In the genomic region with DNA sequence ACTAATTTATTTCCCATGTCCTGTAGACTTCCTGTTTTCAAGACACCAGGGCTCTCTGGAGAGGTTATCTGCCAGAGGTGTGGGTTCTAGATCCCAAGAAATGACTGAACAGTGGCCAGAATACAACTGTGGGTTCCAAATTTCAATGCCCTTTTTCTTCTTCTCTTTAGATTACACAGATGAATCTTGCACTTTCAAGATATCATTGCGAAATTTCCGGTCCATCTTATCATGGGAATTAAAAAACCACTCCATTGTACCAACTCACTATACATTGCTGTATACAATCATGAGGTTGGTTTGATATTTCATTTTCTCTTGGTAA, we compare ENCODE assay signal across 15 cellular contexts. TPM values are rescaled to one million over a fixed set of nuclear protein-coding genes. Genes with fewer than 3 reads are reported as not detected.
DNase-seq lines count a peak whose midpoint lies in the region; ATAC-seq and TF ChIP-seq lines count a peak whose summit lies in the region.
"Had no signal": no experiment of that assay in that cellular context is flagged by ENCODE, and none has a peak within 500 bp of the region (broad histone marks: within the 10 kb centered on the region; RNA-seq: fewer than 3 reads in every experiment).

No MANE protein-coding gene starts in this region.

- 0 out of 2 replicates have a peak, but pooled peaks cover 4% of the 10 kb centered on the region for H3K9me1 ChIP-seq in IMR-90 (ENCODE audit: insufficient read depth, low read length)

- H3K56ac ChIP-seq in IMR-90 (ENCODE audit: extremely low read depth, insufficient read depth, low read length), result no peak overlapping the region

- TF ChIP-seq CTCF in IMR-90 (conservative IDR thresholded peaks at IDR 0.05; ENCODE audit: low read depth, low read length) (no peak), activated B cell treated with CpG ODN at 0.5 μM for 24 hours (IDR thresholded peaks at IDR 0.05) (no peak)

- DNase-seq in IMR-90, result no peak
- DNase-seq in activated B cell treated with CpG ODN at 0.5 μM for 24 hours, result no peak
- DNase-seq in naive B cell, result no peak
- DNase-seq in cerebellum (ENCODE audit: low spot score), result no peak
- DNase-seq in NCI-H82 treated with DMSO at 0.1 percent for 48 hours (lab: John Stamatoyannopoulos, UW; ENCODE audit: unreplicated experiment), result no peak
- DNase-seq: H7; NCI-H1436 treated with DMSO at 0.1 percent for 48 hours; NCI-H524; retina; stimulated activated CD4-positive, alpha-beta T cell treated with anti-CD3 and anti-CD28 coated beads, Interleukin-4, amount 100 ng/mL, for 4 hours; stomach had no signal

- H3K23ac ChIP-seq in IMR-90 (ENCODE audit: low read depth, low read length), result no peak overlapping the region

- peak overlapping the region; percentile 5 to 76 (median 64); a peak in 21 of 22 replicates for H3K9ac ChIP-seq in BLaER1 treated with 17β-estradiol and CSF1 and Interleukin-3, amounts not matched to agents 10 nM and 100 nM
- H3K9ac ChIP-seq in IMR-90 (ENCODE audit: low read depth, low read length), result no peak overlapping the region

- H3K27ac Mint-ChIP-seq in activated B cell treated with CpG ODN at 0.5 μM for 24 hours (peak overlapping the region; percentile 7), naive B cell (peak overlapping the region in 5 of 6 donors; percentile 9 to 88 (median 75))

- peaks cover 23% of the 10 kb centered on the region for H3K4me1 Mint-ChIP-seq in activated B cell treated with CpG ODN at 0.5 μM for 24 hours
- peaks cover 33 to 40% (median 37%) of the 10 kb centered on the region in 3 donors for H3K4me1 Mint-ChIP-seq in naive B cell

- no peak overlapping the region for H3K18ac ChIP-seq in IMR-90 (ENCODE audit: low read depth, low read length)

- dilution Hi-C loops in IMR-90 (cut with HindIII; ENCODE audit: low sequenced_read_pairs, unreplicated experiment), result no loop called here

- no peaks in the 10 kb centered on the region for H3K27me3 ChIP-seq in BLaER1 treated with 17β-estradiol and CSF1 and Interleukin-3, amounts not matched to agents 10 nM and 100 nM
- H3K27me3 ChIP-seq in IMR-90 (ENCODE audit: control insufficient read depth, insufficient read depth, low read length), result no peaks in the 10 kb centered on the region
- H3K27me3 ChIP-seq: stomach had no signal

- peak overlapping the region; percentile 19 for H2AK9ac ChIP-seq in IMR-90 (replicated peaks; ENCODE audit: low read depth, low read length, poor library complexity)

- H3K36me3 Mint-ChIP-seq in activated B cell treated with CpG ODN at 0.5 μM for 24 hours (ENCODE audit: low read depth) (peaks cover 72% of the 10 kb centered on the region), naive B cell (peaks cover 39 to 57% of the 10 kb centered on the region in 2 donors)

- no peak overlapping the region for H2BK15ac ChIP-seq in IMR-90 (ENCODE audit: low read depth, low read length)

- H2BK5ac ChIP-seq in IMR-90 (ENCODE audit: low read depth, low read length, poor library complexity, severe bottlenecking), result no peak overlapping the region

- no peak overlapping the region for H3K4ac ChIP-seq in IMR-90 (ENCODE audit: low read depth, low read length)

- H3K36me3 ChIP-seq in BLaER1 treated with 17β-estradiol and CSF1 and Interleukin-3, amounts not matched to agents 10 nM and 100 nM, result peaks cover 70 to 100% (median 89%) of the 10 kb centered on the region in 11 experiments
- peaks cover 34% of the 10 kb centered on the region for H3K36me3 ChIP-seq in IMR-90 (ENCODE audit: control insufficient read depth, insufficient read depth, low read length)

- BruUV-seq in IMR-90 (replicated peaks; lab: Mats Ljungman, UMichigan), result no TSS peak

- H4K20me1 ChIP-seq in BLaER1 treated with 17β-estradiol and CSF1 and Interleukin-3, amounts not matched to agents 10 nM and 100 nM, result peaks cover 0 to 40% (median 0%) of the 10 kb centered on the region in 11 experiments; a peak in 2 of 22 replicates
- H4K20me1 ChIP-seq in IMR-90 (ENCODE audit: insufficient read depth, low read length), result no peaks in the 10 kb centered on the region

- TF ChIP-seq RAD21 in IMR-90 (IDR thresholded peaks at IDR 0.05; ENCODE audit: low read length), result no peak

- intact Hi-C loops in IMR-90 (cut with micrococcal nuclease), result no loop called here
- intact Hi-C loops in activated B cell treated with CpG ODN at 0.5 μM for 24 hours (cut with micrococcal nuclease), result no loop called here

- H2AFZ ChIP-seq in IMR-90 (replicated peaks; ENCODE audit: low read length, poor library complexity), result no peak overlapping the region

- in situ Hi-C loops in IMR-90 (cut with MboI; ENCODE audit: low sequenced_read_pairs), result no loop called here

- no CpG with 5 or more reads among the region's 2 CpGs for WGBS in IMR-90 (ENCODE audit: extremely low coverage in 2 of 2, insufficient read length in 1 of 2), 2 experiments

- H3K4me3 ChIP-seq in BLaER1 treated with 17β-estradiol and CSF1 and Interleukin-3, amounts not matched to agents 10 nM and 100 nM, result peak overlapping the region in 6 of 10 experiments; percentile 8 to 45 (median 36); a peak in 7 of 20 replicates
- no peak overlapping the region for H3K4me3 ChIP-seq in IMR-90 (ENCODE audit: insufficient read depth, low read depth, low read length)
- H3K4me3 ChIP-seq: stomach had no signal

- H3K9me3 Mint-ChIP-seq in activated B cell treated with CpG ODN at 0.5 μM for 24 hours (no peaks in the 10 kb centered on the region), naive B cell (no peaks in the 10 kb centered on the region)

- peak overlapping the region; percentile 57 to 93 (median 84); a peak in 21 of 22 replicates for H3K27ac ChIP-seq in BLaER1 treated with 17β-estradiol and CSF1 and Interleukin-3, amounts not matched to agents 10 nM and 100 nM
- no peak overlapping the region for H3K27ac ChIP-seq in IMR-90 (ENCODE audit: insufficient read depth, low read length)
- H3K27ac ChIP-seq: C4-2B, stomach had no signal

- peaks cover 59 to 89% (median 82%) of the 10 kb centered on the region in 10 experiments for H3K4me1 ChIP-seq in BLaER1 treated with 17β-estradiol and CSF1 and Interleukin-3, amounts not matched to agents 10 nM and 100 nM
- H3K4me1 ChIP-seq in IMR-90 (ENCODE audit: control insufficient read depth, insufficient read depth, low read length), result no peaks in the 10 kb centered on the region

- H2AK5ac ChIP-seq in IMR-90 (ENCODE audit: low read depth, low read length), result no peak overlapping the region

- H3K9me3 ChIP-seq in BLaER1 treated with 17β-estradiol and CSF1 and Interleukin-3, amounts not matched to agents 10 nM and 100 nM (replicated peaks in 1 of 11), result peaks cover 0 to 17% (median 10%) of the 10 kb centered on the region in 11 experiments; a peak in 10 of 22 replicates
- H3K9me3 ChIP-seq in IMR-90 (ENCODE audit: control insufficient read depth, insufficient read depth, low read length), result no peaks in the 10 kb centered on the region
- H3K9me3 ChIP-seq: stomach had no signal

- H3K14ac ChIP-seq in IMR-90 (replicated peaks; ENCODE audit: low read depth, low read length), result no peak overlapping the region

- no peak overlapping the region for H3K4me3 Mint-ChIP-seq in activated B cell treated with CpG ODN at 0.5 μM for 24 hours
- no peak overlapping the region for H3K4me3 Mint-ChIP-seq in naive B cell

- H3K27me3 Mint-ChIP-seq in activated B cell treated with CpG ODN at 0.5 μM for 24 hours, result no peaks in the 10 kb centered on the region
- H3K27me3 Mint-ChIP-seq in naive B cell, result no peaks in the 10 kb centered on the region

- ATAC-seq in IMR-90 (ENCODE audit: low read depth) (no peak), activated B cell treated with CpG ODN at 0.5 μM for 24 hours (ENCODE audit: low read depth) (no peak), naive B cell (ENCODE audit: low read depth in 2 of 2) (no peak), GM18858 (IDR thresholded peaks at IDR 0.05; ENCODE audit: unreplicated experiment) (no peak), SK-N-SH treated with all-trans-retinoic acid at 6 μM for 48 hours (no peak)

- H4K5ac ChIP-seq in IMR-90 (ENCODE audit: low read depth, low read length), result no peak overlapping the region

- TF ChIP-seq POLR2A in IMR-90 (IDR thresholded peaks at IDR 0.05; ENCODE audit: low read depth, low read length), result no peak

- no peak overlapping the region for H4K91ac ChIP-seq in IMR-90 (ENCODE audit: insufficient read depth, low read depth, low read length)

- POLR2A ChIA-PET in IMR-90 (lab: Charles Lee; ENCODE audit: unreplicated experiment), result no interaction called here
- POLR2A ChIA-PET in activated B cell treated with CpG ODN at 0.5 μM for 24 hours (lab: Charles Lee), result no interaction called here

- H4K8ac ChIP-seq in IMR-90 (ENCODE audit: low read depth in 2 of 2, low read length in 2 of 2), result no peak overlapping the region

- H3K4me2 ChIP-seq in BLaER1 treated with 17β-estradiol and CSF1 and Interleukin-3, amounts not matched to agents 10 nM and 100 nM, result peak overlapping the region; percentile 73 to 94 (median 81)
- H3K4me2 ChIP-seq in IMR-90 (ENCODE audit: low read depth, low read length), result no peak overlapping the region

- H3K79me1 ChIP-seq in IMR-90 (ENCODE audit: low read depth in 1 of 2, low read length in 2 of 2), result no peaks in the 10 kb centered on the region; a peak in 2 of 4 replicates

- no peak overlapping the region for H2BK20ac ChIP-seq in IMR-90 (ENCODE audit: low read depth, low read length)

- no peak overlapping the region for H2BK120ac ChIP-seq in IMR-90 (ENCODE audit: low read depth, low read length)

- CTCF ChIA-PET in IMR-90 (lab: Yijun Ruan, JAX), result no interaction called here
- CTCF ChIA-PET in activated B cell treated with CpG ODN at 0.5 μM for 24 hours (lab: Charles Lee), result no interaction called here

TF ChIP-seq in IMR-90, 13 proteins besides CTCF, POLR2A, EP300 and RAD21 (continues in another document):
- TF ChIP-seq CEBPB (IDR thresholded peaks at IDR 0.05; ENCODE audit: low read depth, low read length), result peak; percentile 73

RNA-seq across cellular contexts. Expression of a gene that starts 15.0 kb away (rescaled TPM):
- total RNA-seq in IMR-90 (2012; rRNA removed), result 6.3 and 7.2 TPM in 2 replicates
- 10.9 and 13.9 TPM in 2 replicates for polyA plus RNA-seq in IMR-90 (2012; rRNA removed)
- polyA plus RNA-seq in IMR-90 (2012; cell fraction: cytosol; rRNA removed), result 4.7 and 5.3 TPM in 2 replicates
- polyA plus RNA-seq in IMR-90 (2012; cell fraction: nucleus; rRNA removed; ENCODE audit: low replicate concordance), result 3.4 and 12.2 TPM in 2 replicates
- total RNA-seq in activated B cell treated with CpG ODN at 0.5 μM for 24 hours, result 24.9 and 29.2 TPM in 2 replicates
- polyA plus RNA-seq in naive B cell (ENCODE audit: low read depth in 6 of 6), result 10 to 100 TPM; 41.4 to 61.7 (median 50.8) TPM
- total RNA-seq in cerebellum, result 14.7 TPM

RNA-seq across cellular contexts. Expression of a gene that starts 21.4 kb away (rescaled TPM):
- total RNA-seq in IMR-90 (2012; rRNA removed), result 40.8 and 45.2 TPM in 2 replicates
- 19.0 and 20.1 TPM in 2 replicates for polyA plus RNA-seq in IMR-90 (2012; rRNA removed)
- 14.0 and 20.3 TPM in 2 replicates for polyA plus RNA-seq in IMR-90 (2012; cell fraction: cytosol; rRNA removed)
- polyA plus RNA-seq in IMR-90 (2012; cell fraction: nucleus; rRNA removed; ENCODE audit: low replicate concordance), result 4.2 and 13.3 TPM in 2 replicates
- total RNA-seq in activated B cell treated with CpG ODN at 0.5 μM for 24 hours, result 36.7 and 37.9 TPM in 2 replicates
- 10 to 100 TPM; 56.9 to 83.1 (median 71.0) TPM for polyA plus RNA-seq in naive B cell (ENCODE audit: low read depth in 6 of 6)
- total RNA-seq in cerebellum, result 9.9 TPM
